Comparison of ENCODE assay signal across 27 cellular contexts in the genomic region with DNA sequence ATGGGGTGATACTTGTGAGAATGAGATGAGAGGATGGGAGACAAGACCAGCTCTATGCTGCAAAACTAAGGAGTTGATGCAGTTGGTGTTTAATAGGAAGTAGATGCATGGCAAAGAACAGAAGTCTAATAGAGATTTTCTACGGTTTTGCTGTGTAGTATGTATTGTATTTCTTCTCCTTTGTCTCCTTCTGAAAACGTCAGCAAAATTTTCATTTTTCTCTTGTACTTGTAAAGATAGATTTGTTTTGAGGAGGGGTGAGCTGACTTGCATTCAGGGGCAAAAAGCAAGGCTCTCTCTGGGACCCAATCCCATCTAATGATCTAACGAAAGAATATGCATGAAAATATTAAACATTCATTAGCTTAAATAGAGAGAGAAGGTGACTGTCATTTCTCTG.
"Had no signal": no experiment of that assay in that cellular context is flagged by ENCODE, and none has a peak within 500 bp of the region (broad histone marks: within the 10 kb centered on the region; RNA-seq: fewer than 3 reads in every experiment).

No MANE protein-coding gene starts in this region.

- H3K9me3 Mint-ChIP-seq: dendritic cell treated with granulocyte-macrophage colony-stimulating factor and Interleukin-4, amounts not matched to agents 40 ng/mL and 50 ng/mL, for 4 days; effector memory CD8-positive, alpha-beta T cell; endodermal cell; naive B cell; naive thymus-derived CD8-positive, alpha-beta T cell had no signal

- H3K4me1 Mint-ChIP-seq: naive B cell; naive thymus-derived CD8-positive, alpha-beta T cell had no signal

- H3K27me3 Mint-ChIP-seq: dendritic cell treated with granulocyte-macrophage colony-stimulating factor and Interleukin-4, amounts not matched to agents 40 ng/mL and 50 ng/mL, for 4 days; effector memory CD8-positive, alpha-beta T cell; naive B cell; naive thymus-derived CD8-positive, alpha-beta T cell had no signal

- H3K4me3 Mint-ChIP-seq: dendritic cell treated with granulocyte-macrophage colony-stimulating factor and Interleukin-4, amounts not matched to agents 40 ng/mL and 50 ng/mL, for 4 days; effector memory CD8-positive, alpha-beta T cell; endodermal cell; mesothelial cell of epicardium; naive B cell; naive thymus-derived CD8-positive, alpha-beta T cell had no signal

- DNase-seq: cortex of kidney; effector CD8-positive, alpha-beta T cell; effector memory CD8-positive, alpha-beta T cell; endodermal cell; esophagus squamous epithelium; foreskin fibroblast; foreskin melanocyte; gastrocnemius medialis; glutamatergic neuron; head of caudate nucleus; heart right ventricle; hippocampal formation; left cardiac atrium; left lung; left ventricle myocardium superior; lower lobe of right lung; mesenchymal stem cell; mucosa of descending colon; naive B cell; naive thymus-derived CD8-positive, alpha-beta T cell had no signal

- H3K36me3 Mint-ChIP-seq: naive B cell; naive thymus-derived CD8-positive, alpha-beta T cell had no signal

- H3K4me3 ChIP-seq: esophagus squamous epithelium, gastrocnemius medialis, heart right ventricle, left lung, lower lobe of right lung, mucosa of descending colon had no signal

- FAIRE-seq: endometrium, islet of Langerhans, keratinocyte had no signal

- H3K27ac ChIP-seq: epithelial cell of prostate, esophagus squamous epithelium, gastrocnemius medialis, heart right ventricle, left lung, lower lobe of right lung had no signal

- H3K4me1 ChIP-seq: gastrocnemius medialis, heart right ventricle, left lung, lower lobe of right lung had no signal

- H3K27ac Mint-ChIP-seq: dendritic cell treated with granulocyte-macrophage colony-stimulating factor and Interleukin-4, amounts not matched to agents 40 ng/mL and 50 ng/mL, for 4 days; effector memory CD8-positive, alpha-beta T cell; endodermal cell; mesothelial cell of epicardium had no signal

- H3K9me3 ChIP-seq: esophagus squamous epithelium, gastrocnemius medialis, left lung, lower lobe of right lung, mucosa of descending colon had no signal

- ATAC-seq: effector memory CD8-positive, alpha-beta T cell; esophagus mucosa; gastrocnemius medialis; heart right ventricle; left cardiac atrium; left lung; left ventricle myocardium superior; lower lobe of right lung; mucosa of descending colon; naive thymus-derived CD8-positive, alpha-beta T cell had no signal
